In genomic region chr12:75672212-75672611, GRCh38 we compare ENCODE assay signal across 26 cellular contexts.
DNase-seq lines count a peak whose midpoint lies in the region; ATAC-seq lines count a peak whose summit lies in the region.
"Had no signal": no experiment of that assay in that cellular context is flagged by ENCODE, and none has a peak within 500 bp of the region (broad histone marks: within the 10 kb centered on the region; RNA-seq: fewer than 3 reads in every experiment).

No MANE protein-coding gene starts in this region.

- H3K36me3 ChIP-seq in ACC112 (ENCODE audit: insufficient read depth, low read length): no peaks in the 10 kb centered on the region
- H3K36me3 ChIP-seq: colonic mucosa, left ventricle myocardium inferior, thoracic aorta, WERI-Rb-1 had no signal

- no peak overlapping the region for H3K27ac ChIP-seq in ACC112 (ENCODE audit: low read depth, low read length)
- H3K27ac ChIP-seq: colonic mucosa, foreskin keratinocyte, KMS-11, left ventricle myocardium inferior, thoracic aorta, WERI-Rb-1 had no signal

- H3K4me3 ChIP-seq in ACC112 (ENCODE audit: low read depth, low read length): no peak overlapping the region
- H3K4me3 ChIP-seq: colonic mucosa, left ventricle myocardium inferior, thoracic aorta had no signal

- H2AFZ ChIP-seq in ACC112 (ENCODE audit: low read length, unreplicated experiment): peak overlapping the region; percentile 45

- ATAC-seq in GM21381 (IDR thresholded peaks at IDR 0.05; ENCODE audit: unreplicated experiment) (no peak), HG03342 (IDR thresholded peaks at IDR 0.05; ENCODE audit: unreplicated experiment) (no peak), HG03095 (IDR thresholded peaks at IDR 0.05; ENCODE audit: unreplicated experiment) (no peak)
- ATAC-seq: effector memory CD8-positive, alpha-beta T cell; esophagus mucosa; foreskin keratinocyte; naive thymus-derived CD8-positive, alpha-beta T cell; sciatic nerve had no signal

- H3K4me1 ChIP-seq in ACC112 (ENCODE audit: control insufficient read depth, insufficient read depth, low read length, unreplicated experiment): peaks cover 14% of the 10 kb centered on the region
- H3K4me1 ChIP-seq: colonic mucosa, left ventricle myocardium inferior had no signal

- peak; percentile 15 for DNase-seq in DMS 273 treated with DMSO at 0.1 percent for 48 hours (lab: John Stamatoyannopoulos, UW)
- DNase-seq in NCI-H2107 treated with DMSO at 0.1 percent for 48 hours (lab: John Stamatoyannopoulos, UW; ENCODE audit: unreplicated experiment): peak; percentile 68
- DNase-seq in islet precursor cell: peak; percentile 81
- no peak for DNase-seq in NCI-H526 (lab: John Stamatoyannopoulos, UW)
- DNase-seq: activated CD4-positive, alpha-beta T cell treated with anti-CD3 and anti-CD28 coated beads, Interleukin-2, amount 50 U/mL, for 1 hour; activated naive CD4-positive, alpha-beta T cell treated with anti-CD3 and anti-CD28 coated beads, Interleukin-2, amount 10 ng/mL, durations not matched to agents 7 days and 5 days; amniotic stem cell; colonic mucosa; effector memory CD8-positive, alpha-beta T cell; EL; foreskin keratinocyte; HFFc6; left ventricle myocardium inferior; naive thymus-derived CD8-positive, alpha-beta T cell; NCI-H2029 treated with DMSO at 0.1 percent for 48 hours; stimulated activated naive CD4-positive, alpha-beta T cell treated with Interleukin-2 at 50 U/mL for 16 hours; T-helper 9 cell; WERI-Rb-1 had no signal

- H3K27me3 ChIP-seq in ACC112 (ENCODE audit: insufficient read depth, low read length): no peaks in the 10 kb centered on the region
- H3K27me3 ChIP-seq: colonic mucosa, foreskin keratinocyte had no signal

- H3K79me2 ChIP-seq in ACC112 (ENCODE audit: control insufficient read depth, insufficient read depth, low read length, unreplicated experiment): no peaks in the 10 kb centered on the region

Comparison
In these comparisons a context has a peak if more than half of its experiments do, and no peak if none do; other contexts are left out.
1. DNase-seq: peak in DMS 273 treated with DMSO at 0.1 percent for 48 hours (single experiment), NCI-H2107 treated with DMSO at 0.1 percent for 48 hours (single experiment) and islet precursor cell (single experiment); none in NCI-H526 (0 of 2).